Comparison of ENCODE assay signal across 14 cellular contexts in the genomic region with DNA sequence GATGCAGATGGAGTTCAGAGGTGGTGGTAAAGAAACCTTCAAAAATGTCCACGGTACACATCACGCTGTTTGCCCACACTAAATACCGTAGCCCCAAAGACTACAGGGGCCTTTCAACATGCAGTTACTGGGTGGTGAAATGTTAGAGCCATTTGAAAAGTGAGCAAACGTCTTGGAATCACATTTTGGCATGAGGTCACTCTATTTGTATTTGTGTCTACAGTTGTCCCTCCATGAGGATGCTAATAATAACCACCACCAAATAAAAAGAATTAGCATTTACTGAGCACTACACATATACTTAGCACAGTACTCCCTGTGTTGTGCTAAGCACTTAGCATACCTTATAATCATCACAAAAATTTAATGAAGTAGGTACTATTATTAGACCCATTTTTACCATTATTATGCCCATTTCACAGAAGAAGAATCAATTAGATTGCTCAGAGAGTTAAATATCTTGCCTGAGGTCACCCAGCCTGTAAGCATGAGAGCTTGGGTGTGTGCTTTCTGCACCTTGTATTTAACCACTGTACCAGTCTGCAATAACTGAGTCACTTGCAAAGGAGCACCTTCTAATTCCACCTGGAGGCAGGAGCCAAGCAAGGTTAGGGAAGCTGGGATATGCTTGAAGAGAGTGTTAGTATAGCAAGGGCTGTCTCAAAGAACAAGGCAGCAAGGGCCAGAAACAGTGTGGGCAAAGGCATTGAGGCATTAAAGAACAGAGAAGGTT.
"Had no signal": no experiment of that assay in that cellular context is flagged by ENCODE, and none has a peak within 500 bp of the region (broad histone marks: within the 10 kb centered on the region; RNA-seq: fewer than 3 reads in every experiment).

No MANE protein-coding gene starts in this region.

- DNase-seq: activated CD4-positive, alpha-beta T cell treated with anti-CD3 and anti-CD28 coated beads for 1 hour; activated CD4-positive, alpha-beta T cell treated with anti-CD3 and anti-CD28 coated beads, Interleukin-2, amount 50 U/mL, for 48 hours; activated gamma-delta T cell treated with Interleukin-2 at 50 U/mL for 16 hours; activated naive CD8-positive, alpha-beta T cell treated with anti-CD3 and anti-CD28 coated beads for 36 hours; activated T-cell treated with anti-CD3 and anti-CD28 coated beads, Interleukin-2, amount 50 U/mL, for 4 hours; heart left ventricle; natural killer cell; right cardiac atrium; stimulated activated CD4-positive, alpha-beta T cell treated with anti-CD3 and anti-CD28 coated beads, Interleukin-2, amount 100 ng/mL, for 24 hours; stimulated activated naive B cell treated with anti-CD40 and anti-IgM and Interleukin-4, amounts not matched to agents 10 μg/mL and 1 μg/mL and 100 μg/mL, for 72 hours; substantia nigra; T-helper 2 cell; transverse colon had no signal

- H3K36me3 Mint-ChIP-seq: activated naive CD8-positive, alpha-beta T cell treated with anti-CD3 and anti-CD28 coated beads for 36 hours; natural killer cell; stimulated activated naive B cell treated with anti-CD40 and anti-IgM and Interleukin-4, amounts not matched to agents 10 μg/mL and 1 μg/mL and 100 μg/mL, for 72 hours had no signal

- H3K27me3 Mint-ChIP-seq: activated naive CD8-positive, alpha-beta T cell treated with anti-CD3 and anti-CD28 coated beads for 36 hours; stimulated activated naive B cell treated with anti-CD40 and anti-IgM and Interleukin-4, amounts not matched to agents 10 μg/mL and 1 μg/mL and 100 μg/mL, for 72 hours had no signal

- H3K4me3 Mint-ChIP-seq: activated naive CD8-positive, alpha-beta T cell treated with anti-CD3 and anti-CD28 coated beads for 36 hours; activated T-cell treated with anti-CD3 and anti-CD28 coated beads, Interleukin-2, amount 50 U/mL, for 4 hours; natural killer cell; stimulated activated naive B cell treated with anti-CD40 and anti-IgM and Interleukin-4, amounts not matched to agents 10 μg/mL and 1 μg/mL and 100 μg/mL, for 72 hours had no signal

- H3K27ac ChIP-seq: heart left ventricle, transverse colon had no signal

- ATAC-seq: activated T-cell treated with anti-CD3 and anti-CD28 coated beads, Interleukin-2, amount 50 U/mL, for 4 hours; heart left ventricle; natural killer cell; SK-N-SH treated with all-trans-retinoic acid at 6 μM for 48 hours; stimulated activated naive B cell treated with anti-CD40 and anti-IgM and Interleukin-4, amounts not matched to agents 10 μg/mL and 1 μg/mL and 100 μg/mL, for 72 hours had no signal

- H3K4me3 ChIP-seq: heart left ventricle, transverse colon had no signal

- H3K36me3 ChIP-seq: heart left ventricle, transverse colon had no signal

- H3K9me3 ChIP-seq: heart left ventricle, transverse colon had no signal

- H3K27me3 ChIP-seq: heart left ventricle, transverse colon had no signal

- H3K9me3 Mint-ChIP-seq: activated naive CD8-positive, alpha-beta T cell treated with anti-CD3 and anti-CD28 coated beads for 36 hours; activated T-cell treated with anti-CD3 and anti-CD28 coated beads, Interleukin-2, amount 50 U/mL, for 4 hours; natural killer cell; stimulated activated naive B cell treated with anti-CD40 and anti-IgM and Interleukin-4, amounts not matched to agents 10 μg/mL and 1 μg/mL and 100 μg/mL, for 72 hours had no signal

- H3K27ac Mint-ChIP-seq: activated naive CD8-positive, alpha-beta T cell treated with anti-CD3 and anti-CD28 coated beads for 36 hours; natural killer cell; stimulated activated naive B cell treated with anti-CD40 and anti-IgM and Interleukin-4, amounts not matched to agents 10 μg/mL and 1 μg/mL and 100 μg/mL, for 72 hours had no signal
